In genomic region chr4:96003941-96004340, GRCh38 we compare ENCODE assay signal across 1 cellular context.
TF ChIP-seq lines count a peak whose summit lies in the region.

No MANE protein-coding gene starts in this region.

TF ChIP-seq in GM23338, 12 proteins besides CTCF, POLR2A, EP300 and RAD21:
- TF ChIP-seq ZNF462 (CRISPR knock-in tag; IDR thresholded peaks at IDR 0.05): no peak
- no peak for TF ChIP-seq JUNB (IDR thresholded peaks at IDR 0.05; ENCODE audit: unreplicated experiment)
- no peak for TF ChIP-seq NANOG (IDR thresholded peaks at IDR 0.05; ENCODE audit: borderline replicate concordance)
- no peak for TF ChIP-seq EZH2phosphoT487 (IDR thresholded peaks at IDR 0.05; ENCODE audit: unreplicated experiment)
- TF ChIP-seq ZNF331 (CRISPR knock-in tag; IDR thresholded peaks at IDR 0.05; ENCODE audit: low read depth): no peak
- TF ChIP-seq EZH2 (IDR thresholded peaks at IDR 0.05; ENCODE audit: low read depth, unreplicated experiment): no peak
- no peak for TF ChIP-seq POLR2AphosphoS5 (IDR thresholded peaks at IDR 0.05; ENCODE audit: low read depth)
- no peak for TF ChIP-seq CREB1 (CRISPR knock-in tag; IDR thresholded peaks at IDR 0.05; ENCODE audit: low read depth)
- no peak for TF ChIP-seq ETS1 (IDR thresholded peaks at IDR 0.05)
- no peak for TF ChIP-seq STAT1 (IDR thresholded peaks at IDR 0.05; ENCODE audit: unreplicated experiment)
- TF ChIP-seq ZNF114 (CRISPR knock-in tag; IDR thresholded peaks at IDR 0.05): no peak
- no peak for TF ChIP-seq REST (IDR thresholded peaks at IDR 0.05; ENCODE audit: unreplicated experiment)
TF ChIP-seq in GM23338: peak in this region for 0.
